ENCODE assay signal across 13 cellular contexts in the genomic region with DNA sequence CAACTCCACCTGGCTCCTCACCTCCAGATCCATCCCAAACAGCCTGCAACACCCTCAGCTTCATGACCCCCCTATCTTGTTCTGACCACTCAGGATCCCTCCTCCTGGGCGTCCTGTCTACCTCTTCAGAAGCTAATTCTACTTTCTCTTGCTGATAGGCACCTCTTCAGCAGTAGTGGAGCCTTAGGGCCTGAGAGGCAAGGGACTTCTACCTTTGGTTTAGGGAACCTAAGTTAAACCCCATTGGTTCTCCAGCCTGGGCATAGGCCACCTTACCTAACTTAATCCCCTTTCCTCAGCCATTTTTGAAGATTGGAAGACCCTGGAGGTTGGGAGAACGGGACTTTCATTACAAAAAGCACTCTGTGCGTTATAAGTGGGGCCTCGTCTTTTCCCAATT. TPM values are rescaled to one million over a fixed set of nuclear protein-coding genes. Genes with fewer than 3 reads are reported as not detected.
DNase-seq lines count a peak whose midpoint lies in the region; ATAC-seq, FAIRE-seq and TF ChIP-seq lines count a peak whose summit lies in the region.
"Had no signal": no experiment of that assay in that cellular context is flagged by ENCODE, and none has a peak within 500 bp of the region (broad histone marks: within the 10 kb centered on the region; RNA-seq: fewer than 3 reads in every experiment).

No MANE protein-coding gene starts in this region.

- H3K36me3 ChIP-seq in mesenchymal stem cell (ENCODE audit: control insufficient read depth in 1 of 2, insufficient read depth in 2 of 2, low read depth in 1 of 2, low read length in 2 of 2) (peaks cover 7 to 21% of the 10 kb centered on the region in 2 experiments), suprapubic skin (no peaks in the 10 kb centered on the region)
- H3K36me3 ChIP-seq: adrenal gland, transverse colon had no signal

- no peak for TF ChIP-seq CTCF in suprapubic skin (IDR thresholded peaks at IDR 0.05)

- CTCF ChIA-PET in activated naive CD4-positive, alpha-beta T cell treated with anti-CD3 and anti-CD28 coated beads, Interleukin-2, amount 10 ng/mL, durations not matched to agents 7 days and 5 days (lab: Charles Lee), result interaction anchor here (0.6 to 4.9 kb wide), 24 partner anchors 9 to 183 kb away, joined by 3 to 93 read pairs (median 6); partner anchors contain the start of genes HOXC8 and SMUG1

- no peak for DNase-seq in activated naive CD4-positive, alpha-beta T cell treated with anti-CD3 and anti-CD28 coated beads, Interleukin-2, amount 10 ng/mL, durations not matched to agents 7 days and 5 days
- no peak for DNase-seq in activated naive CD4-positive, alpha-beta T cell treated with Interleukin-2 at 50 U/mL for 16 hours
- no peak for DNase-seq in T-helper 17 cell
- no peak for DNase-seq in mesenchymal stem cell
- DNase-seq in suprapubic skin (ENCODE audit: low spot score in 2 of 2), result no peak
- no peak for DNase-seq in activated CD4-positive, CD25-positive, alpha-beta regulatory T cell treated with anti-CD3 and anti-CD28 coated beads, Interleukin-2, amount 50 U/mL, for 72 hours
- DNase-seq in HTR-8/SVneo (ENCODE audit: insufficient read length, low spot score), result no peak
- DNase-seq: DMS153 had no signal

- H3K4me1 ChIP-seq in mesenchymal stem cell (ENCODE audit: control insufficient read depth, insufficient read depth, low read depth, low read length) (peaks cover 47% of the 10 kb centered on the region), suprapubic skin (peaks cover 81% of the 10 kb centered on the region)

- H3K27me3 ChIP-seq in mesenchymal stem cell (ENCODE audit: control insufficient read depth in 1 of 2, insufficient read depth in 1 of 2, low read length in 2 of 2) (no peaks in the 10 kb centered on the region), suprapubic skin (peaks cover 38% of the 10 kb centered on the region)
- H3K27me3 ChIP-seq: adrenal gland had no signal

- no peaks in the 10 kb centered on the region for H3K9me3 Mint-ChIP-seq in activated naive CD4-positive, alpha-beta T cell treated with anti-CD3 and anti-CD28 coated beads, Interleukin-2, amount 10 ng/mL, durations not matched to agents 7 days and 5 days
- H3K9me3 Mint-ChIP-seq: activated CD8-positive, alpha-beta T cell treated with anti-CD3 and anti-CD28 coated beads for 36 hours had no signal

- H3K4me3 ChIP-seq in mesenchymal stem cell (ENCODE audit: insufficient read depth in 1 of 2, low read depth in 1 of 2, low read length in 2 of 2), result peak overlapping the region in 1 of 2 experiments; percentile 86
- no peak overlapping the region for H3K4me3 ChIP-seq in suprapubic skin

- H3K27ac ChIP-seq in mesenchymal stem cell (ENCODE audit: low read length, poor library complexity, severe bottlenecking), result peak overlapping the region; percentile 13
- H3K27ac ChIP-seq in suprapubic skin, result peak overlapping the region; percentile 98

- H2AFZ ChIP-seq in mesenchymal stem cell (ENCODE audit: low read depth, low read length), result no peak overlapping the region

- H3K36me3 Mint-ChIP-seq in activated naive CD4-positive, alpha-beta T cell treated with anti-CD3 and anti-CD28 coated beads, Interleukin-2, amount 10 ng/mL, durations not matched to agents 7 days and 5 days, result peaks cover 3% of the 10 kb centered on the region
- peaks cover 9% of the 10 kb centered on the region for H3K36me3 Mint-ChIP-seq in T-helper 17 cell (ENCODE audit: low read depth)
- H3K36me3 Mint-ChIP-seq: CD4-positive, CD25-positive, alpha-beta regulatory T cell had no signal

- H3K4me3 Mint-ChIP-seq in activated naive CD4-positive, alpha-beta T cell treated with anti-CD3 and anti-CD28 coated beads, Interleukin-2, amount 10 ng/mL, durations not matched to agents 7 days and 5 days, result no peak overlapping the region
- peak overlapping the region; percentile 28 for H3K4me3 Mint-ChIP-seq in T-helper 17 cell

- no peak for TF ChIP-seq EP300 in suprapubic skin (IDR thresholded peaks at IDR 0.05)

- no peak overlapping the region for H2BK5ac ChIP-seq in mesenchymal stem cell (ENCODE audit: low read depth, low read length, poor library complexity, severe bottlenecking)

- no peak overlapping the region for H3K14ac ChIP-seq in mesenchymal stem cell (ENCODE audit: low read length in 2 of 2)

- H3K18ac ChIP-seq in mesenchymal stem cell (ENCODE audit: low read depth in 1 of 2, low read length in 2 of 2), result peak overlapping the region in 1 of 2 experiments; percentile 33

- peak overlapping the region; percentile 2 for H4K91ac ChIP-seq in mesenchymal stem cell (ENCODE audit: low read length)

- peak overlapping the region; percentile 42 for H3K27ac Mint-ChIP-seq in activated naive CD4-positive, alpha-beta T cell treated with anti-CD3 and anti-CD28 coated beads, Interleukin-2, amount 10 ng/mL, durations not matched to agents 7 days and 5 days
- H3K27ac Mint-ChIP-seq in T-helper 17 cell, result peak overlapping the region; percentile 51
- H3K27ac Mint-ChIP-seq: activated CD8-positive, alpha-beta T cell treated with anti-CD3 and anti-CD28 coated beads for 36 hours had no signal

- TF ChIP-seq POLR2A in suprapubic skin (IDR thresholded peaks at IDR 0.05), result no peak

- no peak overlapping the region for H2BK15ac ChIP-seq in mesenchymal stem cell (ENCODE audit: low read depth, poor library complexity, severe bottlenecking)

- H2BK12ac ChIP-seq in mesenchymal stem cell (ENCODE audit: low read length in 2 of 2), result no peak overlapping the region

- no peak overlapping the region for H2BK120ac ChIP-seq in mesenchymal stem cell (ENCODE audit: low read depth, low read length)

- peaks cover 23% of the 10 kb centered on the region for H3K4me1 Mint-ChIP-seq in activated naive CD4-positive, alpha-beta T cell treated with anti-CD3 and anti-CD28 coated beads, Interleukin-2, amount 10 ng/mL, durations not matched to agents 7 days and 5 days
- H3K4me1 Mint-ChIP-seq in T-helper 17 cell, result peaks cover 15% of the 10 kb centered on the region

- peaks cover 12% of the 10 kb centered on the region for H3K9me3 ChIP-seq in T-helper 17 cell (ENCODE audit: control insufficient read depth, low read length, poor library complexity, severe bottlenecking)
- H3K9me3 ChIP-seq in mesenchymal stem cell (ENCODE audit: control insufficient read depth, low read length), result no peaks in the 10 kb centered on the region
- H3K9me3 ChIP-seq in suprapubic skin, result no peaks in the 10 kb centered on the region
- H3K9me3 ChIP-seq: adrenal gland had no signal

- H4K8ac ChIP-seq in mesenchymal stem cell (ENCODE audit: low read length), result peak overlapping the region; percentile 21

- no peak for ATAC-seq in T-helper 17 cell
- ATAC-seq in GM21447 (IDR thresholded peaks at IDR 0.05; ENCODE audit: unreplicated experiment), result no peak

- H3K27me3 Mint-ChIP-seq in activated naive CD4-positive, alpha-beta T cell treated with anti-CD3 and anti-CD28 coated beads, Interleukin-2, amount 10 ng/mL, durations not matched to agents 7 days and 5 days, result peaks cover 100% of the 10 kb centered on the region
- H3K27me3 Mint-ChIP-seq in T-helper 17 cell, result peaks cover 90% of the 10 kb centered on the region

- H3K9ac ChIP-seq in mesenchymal stem cell (ENCODE audit: low read length), result peak overlapping the region; percentile 96

- peaks cover 13% of the 10 kb centered on the region for H3K79me1 ChIP-seq in mesenchymal stem cell (replicated peaks; ENCODE audit: low read length, poor library complexity, severe bottlenecking)

- 28% methylated on average over 4 of the region's 4 CpGs for WGBS in mesenchymal stem cell
- WGBS in suprapubic skin, result 28% methylated on average over 4 of the region's 4 CpGs

- no peak for FAIRE-seq in HTR-8/SVneo (lab: Jason Lieb, UNC)

- H3K4ac ChIP-seq in mesenchymal stem cell (ENCODE audit: low read depth in 1 of 2, low read length in 2 of 2), result peak overlapping the region in 1 of 2 experiments; percentile 52

- H3K23ac ChIP-seq in mesenchymal stem cell (ENCODE audit: low read length in 2 of 2), result no peak overlapping the region

- H2AK5ac ChIP-seq in mesenchymal stem cell (ENCODE audit: low read length, severe bottlenecking), result peak overlapping the region; percentile 42

- H3K4me2 ChIP-seq in mesenchymal stem cell (ENCODE audit: low read length, poor library complexity, severe bottlenecking), result no peak overlapping the region

RNA-seq across cellular contexts. Expression of gene HOXC5, which starts 0.6 kb away (rescaled TPM):
- total RNA-seq in T-helper 17 cell (not detected), suprapubic skin (1 to 10 TPM in 1 of 4 donors, under 1 TPM in 2, not detected in 1; 0.26 to 3.5 (median 0.49) TPM)
- polyA plus RNA-seq in mesenchymal stem cell (2013, experiment 1 of 2), result 0.30 TPM
- 0.27 TPM for polyA plus RNA-seq in mesenchymal stem cell (2013, experiment 2 of 2)
- total RNA-seq: activated CD8-positive, alpha-beta T cell treated with anti-CD3 and anti-CD28 coated beads for 36 hours; CD4-positive, CD25-positive, alpha-beta regulatory T cell had no signal
- polyA plus RNA-seq: CD4-positive, CD25-positive, alpha-beta regulatory T cell had no signal

RNA-seq across cellular contexts. Expression of gene HOXC6, which starts 4.0 kb away (rescaled TPM):
- total RNA-seq in T-helper 17 cell, result not detected
- polyA plus RNA-seq in mesenchymal stem cell (2013, experiment 1 of 2), result 49.1 TPM
- polyA plus RNA-seq in mesenchymal stem cell (2013, experiment 2 of 2), result 49.1 TPM
- 1 to 10 TPM in 3 of 4 donors, under 1 TPM in 1; 0.98 to 6.2 (median 2.4) TPM for total RNA-seq in suprapubic skin
- total RNA-seq: activated CD8-positive, alpha-beta T cell treated with anti-CD3 and anti-CD28 coated beads for 36 hours; CD4-positive, CD25-positive, alpha-beta regulatory T cell had no signal
- polyA plus RNA-seq: CD4-positive, CD25-positive, alpha-beta regulatory T cell had no signal

RNA-seq across cellular contexts. Expression of gene HOXC4, which starts 21.4 kb away (rescaled TPM):
- total RNA-seq in T-helper 17 cell, result not detected
- polyA plus RNA-seq in mesenchymal stem cell (2013, experiment 1 of 2), result 6.4 TPM
- 7.0 TPM for polyA plus RNA-seq in mesenchymal stem cell (2013, experiment 2 of 2)
- total RNA-seq in suprapubic skin, result 1 to 10 TPM; 1.4 to 4.7 (median 1.9) TPM

RNA-seq across cellular contexts. Expression of gene HOXC8, which starts 23.4 kb away (rescaled TPM):
- total RNA-seq in T-helper 17 cell, result not detected
- 66.4 TPM for polyA plus RNA-seq in mesenchymal stem cell (2013, experiment 1 of 2)
- polyA plus RNA-seq in mesenchymal stem cell (2013, experiment 2 of 2), result 67.1 TPM
- total RNA-seq in suprapubic skin, result 1 to 10 TPM in 3 of 4 donors, under 1 TPM in 1; 0.23 to 8.4 (median 1.6) TPM
- total RNA-seq: activated CD8-positive, alpha-beta T cell treated with anti-CD3 and anti-CD28 coated beads for 36 hours; CD4-positive, CD25-positive, alpha-beta regulatory T cell; transverse colon had no signal
- polyA plus RNA-seq: CD4-positive, CD25-positive, alpha-beta regulatory T cell had no signal

RNA-seq across cellular contexts. Expression of gene HOXC9, which starts 32.3 kb away (rescaled TPM):
- total RNA-seq in T-helper 17 cell (not detected), suprapubic skin (10 to 100 TPM in 1 of 4 donors, 1 to 10 TPM in 3; 4.9 to 12.2 (median 6.1) TPM)
- 18.0 TPM for polyA plus RNA-seq in mesenchymal stem cell (2013, experiment 1 of 2)
- 18.5 TPM for polyA plus RNA-seq in mesenchymal stem cell (2013, experiment 2 of 2)
- total RNA-seq: activated CD8-positive, alpha-beta T cell treated with anti-CD3 and anti-CD28 coated beads for 36 hours; CD4-positive, CD25-positive, alpha-beta regulatory T cell; transverse colon had no signal
- polyA plus RNA-seq: CD4-positive, CD25-positive, alpha-beta regulatory T cell had no signal
